8 cellular contexts compared by ENCODE assay signal in genomic region chr7:20777377-20778062, GRCh38. TPM values are rescaled to one million over a fixed set of nuclear protein-coding genes. Genes with fewer than 3 reads are reported as not detected.
DNase-seq lines count a peak whose midpoint lies in the region; ATAC-seq and TF ChIP-seq lines count a peak whose summit lies in the region.

No MANE protein-coding gene starts in this region.

- 11% methylated on average over 28 to 30 of the region's 30 CpGs for WGBS in aorta, 2 donors

- H3K4me1 ChIP-seq in HEK293 (ENCODE audit: control insufficient read depth, insufficient read depth, low read length) (0 out of 2 replicates have a peak, but pooled peaks cover 3% of the 10 kb centered on the region), aorta (ENCODE audit: control insufficient read depth in 1 of 2, insufficient read depth in 2 of 2, low read length in 2 of 2) (no peaks in the 10 kb centered on the region), Karpas-422 (ENCODE audit: low read length) (no peaks in the 10 kb centered on the region)

- H3K9me2 ChIP-seq in Karpas-422 (replicated peaks; ENCODE audit: insufficient read depth, low read length), result no peaks in the 10 kb centered on the region

- H3K27ac ChIP-seq in HEK293 (ENCODE audit: extremely low read depth, low read depth, low read length), result no peak overlapping the region; the same call in 1 of the 2 replicates
- H3K27ac ChIP-seq in aorta (ENCODE audit: low read depth in 1 of 2, low read length in 2 of 2), result no peak overlapping the region
- no peak overlapping the region for H3K27ac ChIP-seq in Karpas-422 (ENCODE audit: low read length)

- H3K4me3 ChIP-seq in GM06990 (replicated peaks; ENCODE audit: low read depth, low read length) (peak overlapping the region; percentile 11), HEK293 (ENCODE audit: low read depth, low read length) (peak overlapping the region; percentile 30), aorta (ENCODE audit: low read length in 2 of 2) (no peak overlapping the region), Karpas-422 (ENCODE audit: low read length) (no peak overlapping the region)

- no peaks in the 10 kb centered on the region for H3K9me3 ChIP-seq in HEK293 (ENCODE audit: control insufficient read depth, insufficient read depth, low read depth, low read length)
- H3K9me3 ChIP-seq in aorta (ENCODE audit: control insufficient read depth, low read length), result no peaks in the 10 kb centered on the region
- H3K9me3 ChIP-seq in Karpas-422 (ENCODE audit: low read length), result no peaks in the 10 kb centered on the region

- H2AFZ ChIP-seq in Karpas-422 (ENCODE audit: low read length), result no peak overlapping the region

- no peak overlapping the region for H3K9ac ChIP-seq in Karpas-422 (ENCODE audit: low read length)

- no peaks in the 10 kb centered on the region for H4K20me1 ChIP-seq in Karpas-422 (ENCODE audit: insufficient read depth, low read depth, low read length)

- ATAC-seq in aorta (ENCODE audit: low FRiP score), result peak; percentile 44

- CTCF ChIA-PET in HEK293 (lab: Yijun Ruan, JAX), result interaction anchor here (0.6 to 6.3 kb wide), 13 partner anchors 8 to 1291 kb away, joined by 3 to 95 read pairs (median 4); no protein-coding TSS in a partner anchor

- no peaks in the 10 kb centered on the region for H3K79me2 ChIP-seq in Karpas-422 (ENCODE audit: low read length)

- no peak overlapping the region for H3K4me2 ChIP-seq in Karpas-422 (ENCODE audit: low read depth, low read length, poor library complexity, severe bottlenecking)

- POLR2A ChIA-PET in HEK293 (lab: Yijun Ruan, JAX), result interaction anchor here (2.7 kb wide), 1 partner anchor 14 kb away, joined by 7 read pairs; no protein-coding TSS in a partner anchor

- intact Hi-C loops in aorta (cut with DNase I), result loop anchor here in 1 of 2 donors (10.0 kb wide), 1 partner anchor 727 kb away; no protein-coding TSS in a partner anchor

- H3K27me3 ChIP-seq in GM06990 (replicated peaks; ENCODE audit: control insufficient read depth, insufficient read depth, low read length) (no peaks in the 10 kb centered on the region), aorta (ENCODE audit: control insufficient read depth in 1 of 2, insufficient read depth in 2 of 2, low read length in 1 of 2) (peaks cover 0 to 3% of the 10 kb centered on the region in 2 donors), Karpas-422 (ENCODE audit: low read length) (no peaks in the 10 kb centered on the region)

- TF ChIP-seq CTCF in GM06990 (IDR thresholded peaks at IDR 0.05; ENCODE audit: insufficient read depth, low read length, poor library complexity, severe bottlenecking) (no peak), HEK293 (tag by site-specific recombination; IDR thresholded peaks at IDR 0.05) (peak; percentile 39; the same call in 1 of the 2 replicates)

- H3K36me3 ChIP-seq in GM06990 (ENCODE audit: control insufficient read depth, insufficient read depth, low read length), result no peaks in the 10 kb centered on the region
- H3K36me3 ChIP-seq in HEK293 (ENCODE audit: control insufficient read depth in 2 of 2, insufficient read depth in 1 of 2, low read length in 2 of 2), result no peaks in the 10 kb centered on the region
- no peaks in the 10 kb centered on the region for H3K36me3 ChIP-seq in aorta (ENCODE audit: control insufficient read depth in 1 of 2, insufficient read depth in 2 of 2, low read length in 1 of 2)
- H3K36me3 ChIP-seq in Karpas-422 (ENCODE audit: insufficient read depth, low read length), result no peaks in the 10 kb centered on the region

- DNase-seq in GM06990 (ENCODE audit: extremely low read depth, insufficient read length) (no peak), SW480 (ENCODE audit: low spot score) (peak; percentile 54), iPS-NIHi7 (ENCODE audit: extremely low spot score) (peak; percentile 21), aorta (no peak), NCI-H2107 (lab: John Stamatoyannopoulos, UW) (no peak), HPDE6-E6E7 (ENCODE audit: extremely low spot score) (no peak), Karpas-422 (no peak)

TF ChIP-seq in HEK293, 187 proteins besides CTCF, POLR2A, EP300 and RAD21 (continues in another document):
- TF ChIP-seq ZBTB20 (tag by site-specific recombination; IDR thresholded peaks at IDR 0.05), result peak; percentile 82
- peak; percentile 63 for TF ChIP-seq ZNF335 (tag by site-specific recombination; conservative IDR thresholded peaks at IDR 0.05)
- peak; percentile 32; the same call in 1 of the 2 replicates for TF ChIP-seq ZXDB (tag by site-specific recombination; IDR thresholded peaks at IDR 0.05)
- TF ChIP-seq HIC1 (tag by site-specific recombination; IDR thresholded peaks at IDR 0.05), result peak; percentile 43; the same call in 1 of the 2 replicates
- TF ChIP-seq TCF7L2 (IDR thresholded peaks at IDR 0.05; ENCODE audit: borderline replicate concordance, low read depth, low read length), result peak; percentile 62; the same call in 1 of the 2 replicates
- peak; percentile 32; the same call in 1 of the 2 replicates for TF ChIP-seq ZNF366 (tag by site-specific recombination; conservative IDR thresholded peaks at IDR 0.05)
- TF ChIP-seq GLIS2 (tag by site-specific recombination; IDR thresholded peaks at IDR 0.05), result peak; percentile 49
- no peak for TF ChIP-seq ZNF175 (tag by site-specific recombination; IDR thresholded peaks at IDR 0.05)
- peak; percentile 66 for TF ChIP-seq PRDM10 (tag by site-specific recombination; IDR thresholded peaks at IDR 0.05)
- 0 out of 2 replicates have a peak, but pooled peaks have one; percentile 30 for TF ChIP-seq ZEB2 (tag by site-specific recombination; IDR thresholded peaks at IDR 0.05)
- no peak for TF ChIP-seq ZNF341 (tag by site-specific recombination; IDR thresholded peaks at IDR 0.05; ENCODE audit: low read depth)
- no peak for TF ChIP-seq ZNF302 (tag by site-specific recombination; IDR thresholded peaks at IDR 0.05; ENCODE audit: low read depth)
- TF ChIP-seq ZBTB48 (tag by site-specific recombination; IDR thresholded peaks at IDR 0.05), result no peak
- TF ChIP-seq ZNF174 (tag by site-specific recombination; IDR thresholded peaks at IDR 0.05), result no peak

RNA-seq across cellular contexts. Expression of gene SP8, which starts 9.2 kb away (rescaled TPM):
- total RNA-seq in aorta, result not detected
- not detected for polyA plus RNA-seq in aorta
- total RNA-seq in Karpas-422 (2014; rRNA removed; shearing (Covaris generic); ENCODE audit: low replicate concordance), result not detected in 2 replicates

Comparison
In these comparisons a context has a peak if more than half of its experiments do, and no peak if none do; other contexts are left out.
1. DNase-seq: peak in SW480 (single experiment) and iPS-NIHi7 (single experiment); none in GM06990 (single experiment), aorta (0 of 2), NCI-H2107 (single experiment), HPDE6-E6E7 (single experiment) and Karpas-422 (single experiment).
2. H3K4me3 ChIP-seq: peak in GM06990 (single experiment) and HEK293 (single experiment); none in aorta (0 of 2) and Karpas-422 (single experiment).